In genomic region chr19:49338023-49338677, GRCh38 we compare ENCODE assay signal across 11 cellular contexts. TPM values are rescaled to one million over a fixed set of nuclear protein-coding genes. Genes with fewer than 3 reads are reported as not detected.
DNase-seq lines count a peak whose midpoint lies in the region; ATAC-seq and TF ChIP-seq lines count a peak whose summit lies in the region.
"Had no signal": no experiment of that assay in that cellular context is flagged by ENCODE, and none has a peak within 500 bp of the region (broad histone marks: within the 10 kb centered on the region; RNA-seq: fewer than 3 reads in every experiment).

No MANE protein-coding gene starts in this region.

- H3K27me3 Mint-ChIP-seq in natural killer cell (ENCODE audit: low read depth in 2 of 2), result no peaks in the 10 kb centered on the region
- no peaks in the 10 kb centered on the region for H3K27me3 Mint-ChIP-seq in activated T-helper 2 cell treated with anti-CD3 and anti-CD28 coated beads, Interferon-gamma antibody, Interleukin-2, Interleukin-4, amounts not matched to agents 10 μg/mL and 5 μg/mL and 100 μg/mL, durations not matched to agents 14 hours and 24 hours and 36 hours (ENCODE audit: low read depth)

- H3K4me1 Mint-ChIP-seq in natural killer cell, result peaks cover 68 to 82% of the 10 kb centered on the region in 2 donors
- peaks cover 41% of the 10 kb centered on the region for H3K4me1 Mint-ChIP-seq in activated T-helper 2 cell treated with anti-CD3 and anti-CD28 coated beads, Interferon-gamma antibody, Interleukin-2, Interleukin-4, amounts not matched to agents 10 μg/mL and 5 μg/mL and 100 μg/mL, durations not matched to agents 14 hours and 24 hours and 36 hours (ENCODE audit: low read depth)

- H3K27me3 ChIP-seq in right atrium auricular region, result no peaks in the 10 kb centered on the region
- H3K27me3 ChIP-seq: neutrophil had no signal

- H3K4me3 ChIP-seq in right atrium auricular region, result peak overlapping the region; percentile 35 to 54
- H3K4me3 ChIP-seq: HAP-1 had no signal

- no peaks in the 10 kb centered on the region for H3K9me3 ChIP-seq in right atrium auricular region
- H3K9me3 ChIP-seq: HAP-1, neutrophil had no signal

- peak overlapping the region; percentile 85 to 91 for H3K27ac ChIP-seq in right atrium auricular region
- H3K27ac ChIP-seq: neutrophil had no signal

- DNase-seq in right atrium auricular region (ENCODE audit: low spot score) (no peak), left ventricle myocardium superior (no peak), ecto neural progenitor cell (ENCODE audit: low spot score) (peak; percentile 67), natural killer cell (no peak), GF-D8 (lab: John Stamatoyannopoulos, UW) (no peak), NK-92 (lab: John Stamatoyannopoulos, UW; ENCODE audit: unreplicated experiment) (no peak), COLO668 (lab: John Stamatoyannopoulos, UW; ENCODE audit: unreplicated experiment) (no peak)
- DNase-seq in activated T-helper 2 cell treated with anti-CD3 and anti-CD28 coated beads, Interferon-gamma antibody, Interleukin-2, Interleukin-4, amounts not matched to agents 10 μg/mL and 5 μg/mL and 100 μg/mL, durations not matched to agents 14 hours and 24 hours and 36 hours (ENCODE audit: low spot score), result no peak

- H3K36me3 ChIP-seq in right atrium auricular region, result peaks cover 20% of the 10 kb centered on the region

- peak overlapping the region; percentile 49 for H3K4me3 Mint-ChIP-seq in natural killer cell
- no peak overlapping the region for H3K4me3 Mint-ChIP-seq in activated T-helper 2 cell treated with anti-CD3 and anti-CD28 coated beads, Interferon-gamma antibody, Interleukin-2, Interleukin-4, amounts not matched to agents 10 μg/mL and 5 μg/mL and 100 μg/mL, durations not matched to agents 14 hours and 24 hours and 36 hours (ENCODE audit: low read depth)

- ATAC-seq in left ventricle myocardium superior, result no peak
- no peak for ATAC-seq in natural killer cell

- intact Hi-C loops in left ventricle myocardium superior (cut with micrococcal nuclease) (no loop called here), natural killer cell (cut with micrococcal nuclease) (loop anchor here (5.0 kb wide), 1 partner anchor 36 kb away; no protein-coding TSS in a partner anchor)
- intact Hi-C loops in activated T-helper 2 cell treated with anti-CD3 and anti-CD28 coated beads, Interferon-gamma antibody, Interleukin-2, Interleukin-4, amounts not matched to agents 10 μg/mL and 5 μg/mL and 100 μg/mL, durations not matched to agents 14 hours and 24 hours and 36 hours (cut with micrococcal nuclease), result no loop called here

- peak overlapping the region; percentile 32 to 98 for H3K27ac Mint-ChIP-seq in natural killer cell
- no peak overlapping the region for H3K27ac Mint-ChIP-seq in activated T-helper 2 cell treated with anti-CD3 and anti-CD28 coated beads, Interferon-gamma antibody, Interleukin-2, Interleukin-4, amounts not matched to agents 10 μg/mL and 5 μg/mL and 100 μg/mL, durations not matched to agents 14 hours and 24 hours and 36 hours

- no peak for TF ChIP-seq CTCF in right atrium auricular region (IDR thresholded peaks at IDR 0.05)
- TF ChIP-seq CTCF in natural killer cell (IDR thresholded peaks at IDR 0.05), result no peak

- H3K36me3 Mint-ChIP-seq in natural killer cell, result no peaks in the 10 kb centered on the region
- peaks cover 37% of the 10 kb centered on the region for H3K36me3 Mint-ChIP-seq in activated T-helper 2 cell treated with anti-CD3 and anti-CD28 coated beads, Interferon-gamma antibody, Interleukin-2, Interleukin-4, amounts not matched to agents 10 μg/mL and 5 μg/mL and 100 μg/mL, durations not matched to agents 14 hours and 24 hours and 36 hours (ENCODE audit: low read depth)

- peaks cover 5 to 36% of the 10 kb centered on the region in 2 donors for H3K4me1 ChIP-seq in right atrium auricular region

- H3K9me3 Mint-ChIP-seq in natural killer cell, result no peaks in the 10 kb centered on the region
- no peaks in the 10 kb centered on the region for H3K9me3 Mint-ChIP-seq in activated T-helper 2 cell treated with anti-CD3 and anti-CD28 coated beads, Interferon-gamma antibody, Interleukin-2, Interleukin-4, amounts not matched to agents 10 μg/mL and 5 μg/mL and 100 μg/mL, durations not matched to agents 14 hours and 24 hours and 36 hours

RNA-seq across cellular contexts. Expression of gene CD37, which starts 2.9 kb away (rescaled TPM):
- 10 to 100 TPM in 1 of 2 donors, 1 to 10 TPM in 1; 2.6 to 12.1 TPM for total RNA-seq in right atrium auricular region
- total RNA-seq in left ventricle myocardium superior, result 6.5 TPM
- total RNA-seq in natural killer cell, result 100 to 1,000 TPM; 322 to 392 (median 359) TPM
- 141 TPM in 2 replicates for total RNA-seq in activated T-helper 2 cell treated with anti-CD3 and anti-CD28 coated beads, Interferon-gamma antibody, Interleukin-2, Interleukin-4, amounts not matched to agents 10 μg/mL and 5 μg/mL and 100 μg/mL, durations not matched to agents 14 hours and 24 hours and 36 hours

RNA-seq across cellular contexts. Expression of gene SLC6A16, which starts 13.2 kb away (rescaled TPM):
- total RNA-seq in right atrium auricular region (under 1 TPM; 0.56 to 0.90 TPM), left ventricle myocardium superior (1.1 TPM), natural killer cell (10 to 100 TPM in 2 of 3 donors, 1 to 10 TPM in 1; 7.2 to 11.5 (median 10.8) TPM)
- total RNA-seq in activated T-helper 2 cell treated with anti-CD3 and anti-CD28 coated beads, Interferon-gamma antibody, Interleukin-2, Interleukin-4, amounts not matched to agents 10 μg/mL and 5 μg/mL and 100 μg/mL, durations not matched to agents 14 hours and 24 hours and 36 hours, result 1.3 and 2.2 TPM in 2 replicates

RNA-seq across cellular contexts. Expression of gene TEAD2, which starts 24.1 kb away (rescaled TPM):
- total RNA-seq in right atrium auricular region (10 to 100 TPM; 39.8 to 45.3 TPM), left ventricle myocardium superior (62.7 TPM), natural killer cell (not detected)
- total RNA-seq in activated T-helper 2 cell treated with anti-CD3 and anti-CD28 coated beads, Interferon-gamma antibody, Interleukin-2, Interleukin-4, amounts not matched to agents 10 μg/mL and 5 μg/mL and 100 μg/mL, durations not matched to agents 14 hours and 24 hours and 36 hours, result not detected in 2 replicates
- total RNA-seq: T-helper 1 cell treated with Interleukin-12 subunit alpha and Interleukin-12 subunit beta and Interleukin-4 antibody, amounts not matched to agents 30 ng/mL and 1 ng/mL, for 36 hours had no signal

RNA-seq across cellular contexts. Expression of gene DKKL1, which starts 25.5 kb away (rescaled TPM):
- total RNA-seq in right atrium auricular region (not detected), left ventricle myocardium superior (not detected), natural killer cell (not detected)
- not detected in 2 replicates for total RNA-seq in activated T-helper 2 cell treated with anti-CD3 and anti-CD28 coated beads, Interferon-gamma antibody, Interleukin-2, Interleukin-4, amounts not matched to agents 10 μg/mL and 5 μg/mL and 100 μg/mL, durations not matched to agents 14 hours and 24 hours and 36 hours
- total RNA-seq: T-helper 1 cell treated with Interleukin-12 subunit alpha and Interleukin-12 subunit beta and Interleukin-4 antibody, amounts not matched to agents 30 ng/mL and 1 ng/mL, for 36 hours had no signal

RNA-seq across cellular contexts. Expression of gene KASH5, which starts 49.9 kb away (rescaled TPM):
- not detected for total RNA-seq in right atrium auricular region
- not detected for total RNA-seq in left ventricle myocardium superior
- under 1 TPM in 2 of 3 donors, not detected in 1; 0.73 to 0.80 TPM for total RNA-seq in natural killer cell
- 0.14 and 0.28 TPM in 2 replicates for total RNA-seq in activated T-helper 2 cell treated with anti-CD3 and anti-CD28 coated beads, Interferon-gamma antibody, Interleukin-2, Interleukin-4, amounts not matched to agents 10 μg/mL and 5 μg/mL and 100 μg/mL, durations not matched to agents 14 hours and 24 hours and 36 hours
- total RNA-seq: T-helper 1 cell treated with Interleukin-12 subunit alpha and Interleukin-12 subunit beta and Interleukin-4 antibody, amounts not matched to agents 30 ng/mL and 1 ng/mL, for 36 hours had no signal

Comparison
In these comparisons a context has a peak if more than half of its experiments do, and no peak if none do; other contexts are left out.
1. RNA of gene CD37, which starts 2.9 kb away (total RNA-seq): 322 to 392 TPM in natural killer cell and 141 TPM in activated T-helper 2 cell treated with anti-CD3 and anti-CD28 coated beads, Interferon-gamma antibody, Interleukin-2, Interleukin-4, amounts not matched to agents 10 μg/mL and 5 μg/mL and 100 μg/mL, durations not matched to agents 14 hours and 24 hours and 36 hours; 2.6 to 12.1 TPM in right atrium auricular region and 6.5 TPM in left ventricle myocardium superior (single experiment); every median in the first group is over 10 times any median in the second.
2. RNA of gene TEAD2, which starts 24.1 kb away (total RNA-seq): 62.7 TPM in left ventricle myocardium superior (single experiment) and 39.8 to 45.3 TPM in right atrium auricular region; not detected in natural killer cell and not detected in activated T-helper 2 cell treated with anti-CD3 and anti-CD28 coated beads, Interferon-gamma antibody, Interleukin-2, Interleukin-4, amounts not matched to agents 10 μg/mL and 5 μg/mL and 100 μg/mL, durations not matched to agents 14 hours and 24 hours and 36 hours; every median in the first group is over 10 times any median in the second.